ENCODE assay signal across 16 cellular contexts in the genomic region with DNA sequence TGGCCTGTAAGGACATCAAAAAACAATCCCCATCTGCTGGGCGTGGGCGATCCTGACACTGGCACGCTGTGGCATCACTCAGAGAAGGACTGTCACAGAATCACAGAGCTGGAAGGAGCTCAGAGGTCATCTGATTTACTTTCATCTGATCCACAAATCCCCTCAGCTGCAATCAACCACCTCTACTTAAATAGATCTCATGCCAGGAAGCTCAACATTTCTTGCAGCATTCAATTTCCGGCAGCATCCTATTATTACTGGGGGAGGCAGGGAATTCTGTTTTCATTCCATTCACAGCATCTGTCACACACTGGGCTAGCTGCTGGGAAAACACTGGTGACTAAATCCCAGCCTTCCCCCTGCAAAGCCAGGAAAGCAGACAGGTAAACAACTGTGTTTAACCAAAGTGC. TPM values are rescaled to one million over a fixed set of nuclear protein-coding genes. Genes with fewer than 3 reads are reported as not detected.
DNase-seq lines count a peak whose midpoint lies in the region; ATAC-seq and TF ChIP-seq lines count a peak whose summit lies in the region.
"Had no signal": no experiment of that assay in that cellular context is flagged by ENCODE, and none has a peak within 500 bp of the region (broad histone marks: within the 10 kb centered on the region; RNA-seq: fewer than 3 reads in every experiment).

No MANE protein-coding gene starts in this region.

- TF ChIP-seq POLR2A in lower leg skin (IDR thresholded peaks at IDR 0.05) = no peak

- intact Hi-C loops in natural killer cell (cut with micrococcal nuclease) (no loop called here), lower leg skin (cut with DNase I; ENCODE audit: low total_unique reads) (no loop called here)

- H3K4me1 Mint-ChIP-seq in natural killer cell = no peaks in the 10 kb centered on the region

- no peak overlapping the region for H3K4me3 Mint-ChIP-seq in natural killer cell

- H3K9me3 Mint-ChIP-seq in natural killer cell = no peaks in the 10 kb centered on the region

- no peak overlapping the region for H3K27ac Mint-ChIP-seq in natural killer cell

- no peaks in the 10 kb centered on the region for H3K27me3 ChIP-seq in layer of hippocampus (ENCODE audit: control insufficient read depth, insufficient read depth, low read length)

- 80% methylated on average over 4 of the region's 4 CpGs for WGBS in lower leg skin, 2 donors

- no peaks in the 10 kb centered on the region for H3K36me3 Mint-ChIP-seq in natural killer cell

- DNase-seq in Ammon's horn (ENCODE audit: low spot score) (peak; percentile 80), NCI-H1694 treated with DMSO at 0.1 percent for 48 hours (lab: John Stamatoyannopoulos, UW) (peak; percentile 62), SW480 (ENCODE audit: low spot score) (peak; percentile 59), natural killer cell (no peak), lower leg skin (ENCODE audit: low spot score in 2 of 2) (no peak)
- DNase-seq: activated CD4-positive, CD25-positive, alpha-beta regulatory T cell treated with anti-CD3 and anti-CD28 coated beads, Interleukin-2, amount 50 U/mL, for 72 hours; activated T-cell treated with anti-CD3 and anti-CD28 coated beads, Interleukin-2, amount 50 U/mL, for 48 hours; NCI-H187 treated with DMSO at 0.1 percent for 48 hours; PC-3; small intestine had no signal

- no peak for ATAC-seq in HG02885 (IDR thresholded peaks at IDR 0.05; ENCODE audit: poor library complexity, unreplicated experiment)
- ATAC-seq in natural killer cell = no peak
- no peak for ATAC-seq in HG03565 (IDR thresholded peaks at IDR 0.05; ENCODE audit: unreplicated experiment)
- ATAC-seq: PC-3 had no signal

- no peaks in the 10 kb centered on the region for H3K27me3 Mint-ChIP-seq in natural killer cell (ENCODE audit: low read depth in 2 of 2)

- TF ChIP-seq CTCF in natural killer cell (IDR thresholded peaks at IDR 0.05) (no peak), lower leg skin (IDR thresholded peaks at IDR 0.05) (no peak)

- H3K27ac ChIP-seq in layer of hippocampus (ENCODE audit: low read depth, low read length) = peak overlapping the region; percentile 75
- H3K27ac ChIP-seq: KMS-11 had no signal

- no peak overlapping the region for H3K4me3 ChIP-seq in lower leg skin (ENCODE audit: low read depth, poor library complexity, severe bottlenecking)
- H3K4me3 ChIP-seq: HAP-1 had no signal

RNA-seq across cellular contexts. Expression of a gene that starts 38.3 kb away (rescaled TPM):
- total RNA-seq in natural killer cell (1 to 10 TPM; 2.1 to 4.5 (median 3.3) TPM), lower leg skin (10 to 100 TPM; 29.1 to 58.8 (median 43.3) TPM)
- total RNA-seq: dermis microvascular lymphatic vessel endothelial cell had no signal

Comparison
In these comparisons a context has a peak if more than half of its experiments do, and no peak if none do; other contexts are left out.
1. DNase-seq: peak in Ammon's horn (single experiment), NCI-H1694 treated with DMSO at 0.1 percent for 48 hours (single experiment) and SW480 (single experiment); none in natural killer cell (single experiment) and lower leg skin (0 of 2).
2. RNA of a gene that starts 38.3 kb away (total RNA-seq): 29.1 to 58.8 TPM in lower leg skin; 2.1 to 4.5 TPM in natural killer cell; every median in the first group is over 4 times any median in the second.